In genomic region chr1:19452221-19452663, GRCh38 we compare ENCODE assay signal across 11 cellular contexts. TPM values are rescaled to one million over a fixed set of nuclear protein-coding genes. Genes with fewer than 3 reads are reported as not detected.
A peak's percentile ranks its signal among the peaks of the same experiment; 100 is the strongest.
DNase-seq lines count a peak whose midpoint lies in the region; TF ChIP-seq lines count a peak whose summit lies in the region.
"Had no signal": no experiment of that assay in that cellular context is flagged by ENCODE, and none has a peak within 500 bp of the region (broad histone marks: within the 10 kb centered on the region; RNA-seq: fewer than 3 reads in every experiment).

No MANE protein-coding gene starts in this region.

- H3K9me3 ChIP-seq in MG63 (no peaks in the 10 kb centered on the region), osteoblast (ENCODE audit: low read depth, low read length) (no peaks in the 10 kb centered on the region), SK-N-SH (no peaks in the 10 kb centered on the region)

- H3K27me3 ChIP-seq in ACC112 (ENCODE audit: insufficient read depth, low read length) = no peaks in the 10 kb centered on the region
- H3K27me3 ChIP-seq in MG63 = no peaks in the 10 kb centered on the region
- no peaks in the 10 kb centered on the region for H3K27me3 ChIP-seq in osteoblast (ENCODE audit: insufficient read depth, low read length)
- no peaks in the 10 kb centered on the region for H3K27me3 ChIP-seq in SK-N-SH (ENCODE audit: insufficient read depth)

- no peak for TF ChIP-seq EP300 in SK-N-SH (IDR thresholded peaks at IDR 0.05; ENCODE audit: borderline replicate concordance in 1 of 2, low read depth in 1 of 2, low read length in 1 of 2)

- H3K4me2 ChIP-seq in osteoblast (ENCODE audit: insufficient read depth, low read length) (peak overlapping the region; percentile 33), SK-N-SH (no peak overlapping the region)

- TF ChIP-seq CTCF in osteoblast (IDR thresholded peaks at IDR 0.05; ENCODE audit: extremely low read depth, low read depth, low read length) (no peak), SK-N-SH (IDR thresholded peaks at IDR 0.05) (no peak)

- no peaks in the 10 kb centered on the region for H3K36me3 ChIP-seq in ACC112 (ENCODE audit: insufficient read depth, low read length)
- H3K36me3 ChIP-seq in MG63 = peaks cover 9% of the 10 kb centered on the region
- peaks cover 13% of the 10 kb centered on the region for H3K36me3 ChIP-seq in osteoblast (ENCODE audit: insufficient read depth, low read length)
- H3K36me3 ChIP-seq in SK-N-SH (replicated peaks in 1 of 2; ENCODE audit: control insufficient read depth in 1 of 2, insufficient read depth in 2 of 2, low read length in 1 of 2) = no peaks in the 10 kb centered on the region

- H4K20me1 ChIP-seq in osteoblast (ENCODE audit: insufficient read depth, low read length) (peaks cover 61% of the 10 kb centered on the region), SK-N-SH (ENCODE audit: insufficient read depth) (peaks cover 98% of the 10 kb centered on the region)

- POLR2A ChIA-PET in SK-N-SH (lab: Yijun Ruan, JAX) = no interaction called here

- TF ChIP-seq RAD21 in SK-N-SH (IDR thresholded peaks at IDR 0.05; ENCODE audit: low read length) = no peak

- no peaks in the 10 kb centered on the region for H3K9me2 ChIP-seq in SK-N-SH

- H3K9ac ChIP-seq in SK-N-SH = no peak overlapping the region

- CTCF ChIA-PET in SK-N-SH (lab: Yijun Ruan, JAX) = interaction anchor here (1.0 kb wide), 2 partner anchors 13 to 199 kb away, joined by 3 to 7 read pairs; no protein-coding TSS in a partner anchor

- H3K4me1 ChIP-seq in ACC112 (ENCODE audit: control insufficient read depth, insufficient read depth, low read length, unreplicated experiment) = peaks cover 89% of the 10 kb centered on the region
- peaks cover 95% of the 10 kb centered on the region for H3K4me1 ChIP-seq in osteoblast (ENCODE audit: insufficient read depth, low read length)
- peaks cover 61 to 88% of the 10 kb centered on the region in 2 experiments for H3K4me1 ChIP-seq in SK-N-SH (ENCODE audit: control insufficient read depth in 1 of 2, insufficient read depth in 2 of 2, low read depth in 1 of 2, low read length in 1 of 2)

- peaks cover 42% of the 10 kb centered on the region for H3F3A ChIP-seq in SK-N-SH (replicated peaks; ENCODE audit: insufficient read depth)

- H3K79me2 ChIP-seq in ACC112 (ENCODE audit: control insufficient read depth, insufficient read depth, low read length, unreplicated experiment) = peaks cover 75% of the 10 kb centered on the region
- peaks cover 80% of the 10 kb centered on the region for H3K79me2 ChIP-seq in osteoblast (ENCODE audit: insufficient read depth, low read length)
- peaks cover 78% of the 10 kb centered on the region for H3K79me2 ChIP-seq in SK-N-SH (ENCODE audit: insufficient read depth)

- H3K27ac ChIP-seq in ACC112 (ENCODE audit: low read depth, low read length) (peak overlapping the region; percentile 95), osteoblast (ENCODE audit: low read depth, low read length) (peak overlapping the region; percentile 97), SK-N-SH (ENCODE audit: low read depth in 2 of 2, low read length in 1 of 2) (peak overlapping the region in 1 of 2 experiments; percentile 99; a peak in 2 of 4 replicates)

- no peak overlapping the region for H2AFZ ChIP-seq in ACC112 (ENCODE audit: low read length, unreplicated experiment)
- no peak overlapping the region for H2AFZ ChIP-seq in osteoblast (ENCODE audit: low read length)
- H2AFZ ChIP-seq in SK-N-SH (ENCODE audit: low read depth) = no peak overlapping the region

- 88% methylated on average over 12 of the region's 12 CpGs for WGBS in SK-N-SH (ENCODE audit: low lambda C conversion rate)

- peak; percentile 97 for DNase-seq in MG63
- peak; percentile 97 for DNase-seq in fibroblast of gingiva (ENCODE audit: low read depth)
- peak; percentile 89 for DNase-seq in osteoblast (ENCODE audit: insufficient read length, low spot score, missing footprints)
- DNase-seq in NCI-H226 = no peak
- no peak for DNase-seq in nucleus accumbens (lab: John Stamatoyannopoulos, UW)
- no peak for DNase-seq in activated effector memory CD4-positive, alpha-beta T cell treated with anti-CD3 and anti-CD28 coated beads, Interleukin-2, amount 50 U/mL, for 16 hours
- DNase-seq in SK-N-SH = no peak
- DNase-seq: activated CD4-positive, CD25-positive, alpha-beta regulatory T cell; endodermal cell; NCI-H2107 had no signal

- H3K4me3 ChIP-seq in ACC112 (ENCODE audit: low read depth, low read length) = peak overlapping the region; percentile 49
- H3K4me3 ChIP-seq in MG63 = no peak overlapping the region
- H3K4me3 ChIP-seq in osteoblast (ENCODE audit: insufficient read depth, low read length) = peak overlapping the region; percentile 3
- no peak overlapping the region for H3K4me3 ChIP-seq in SK-N-SH (ENCODE audit: low read depth in 2 of 2, low read length in 1 of 2)

TF ChIP-seq in SK-N-SH, 30 proteins besides CTCF, POLR2A, EP300 and RAD21:
- TF ChIP-seq PBX3 (IDR thresholded peaks at IDR 0.05) = no peak
- TF ChIP-seq MXI1 (IDR thresholded peaks at IDR 0.05; ENCODE audit: low read depth, low read length) = no peak
- no peak for TF ChIP-seq RCOR1 (IDR thresholded peaks at IDR 0.05; ENCODE audit: low read length)
- no peak for TF ChIP-seq JUND (IDR thresholded peaks at IDR 0.05)
- TF ChIP-seq REST (IDR thresholded peaks at IDR 0.05; ENCODE audit: low read depth, low read length) = no peak
- no peak for TF ChIP-seq EZH2phosphoT487 (IDR thresholded peaks at IDR 0.05; ENCODE audit: borderline replicate concordance, low read depth)
- TF ChIP-seq FOSL2 (IDR thresholded peaks at IDR 0.05; ENCODE audit: borderline replicate concordance, low read depth) = no peak
- no peak for TF ChIP-seq GATA2 (CRISPR knock-in tag; IDR thresholded peaks at IDR 0.05)
- TF ChIP-seq CHD2 (IDR thresholded peaks at IDR 0.05; ENCODE audit: low read length, partially characterized antibody) = no peak
- no peak for TF ChIP-seq MEF2A (IDR thresholded peaks at IDR 0.05; ENCODE audit: borderline replicate concordance, low read depth)
- TF ChIP-seq SIN3A (IDR thresholded peaks at IDR 0.05; ENCODE audit: borderline replicate concordance, low read depth, low read length) = no peak
- TF ChIP-seq TEAD4 (IDR thresholded peaks at IDR 0.05; ENCODE audit: borderline replicate concordance, insufficient read depth) = no peak

RNA-seq across cellular contexts. Expression of gene CAPZB, which starts 33.1 kb away (rescaled TPM):
- 316 and 357 TPM in 2 replicates for total RNA-seq in MG63 (2014; rRNA removed; shearing (Covaris generic); ENCODE audit: low replicate concordance)
- total RNA-seq in osteoblast = 217 and 224 TPM in 2 replicates
- polyA plus RNA-seq in SK-N-SH (2012; rRNA removed) = 116 and 122 TPM in 2 replicates
- polyA plus RNA-seq in SK-N-SH (2012; cell fraction: cytosol; rRNA removed) = 137 and 163 TPM in 2 replicates
- polyA plus RNA-seq in SK-N-SH (2012; cell fraction: nucleus; rRNA removed) = 55.0 and 73.6 TPM in 2 replicates

Comparison
In these comparisons a context has a peak if more than half of its experiments do, and no peak if none do; other contexts are left out.
1. H3K4me3 ChIP-seq: peak in ACC112 (single experiment) and osteoblast (single experiment); none in MG63 (single experiment) and SK-N-SH (0 of 2).
2. DNase-seq: peak in MG63 (single experiment), fibroblast of gingiva (single experiment) and osteoblast (single experiment); none in NCI-H226 (single experiment), nucleus accumbens (0 of 56), activated effector memory CD4-positive, alpha-beta T cell treated with anti-CD3 and anti-CD28 coated beads, Interleukin-2, amount 50 U/mL, for 16 hours (single experiment) and SK-N-SH (single experiment).